8 cellular contexts compared by ENCODE assay signal in genomic region chr17:27471321-27472269, GRCh38. TPM values are rescaled to one million over a fixed set of nuclear protein-coding genes. Genes with fewer than 3 reads are reported as not detected.
A peak's percentile ranks its signal among the peaks of the same experiment; 100 is the strongest.
DNase-seq lines count a peak whose midpoint lies in the region; ATAC-seq and TF ChIP-seq lines count a peak whose summit lies in the region.

No MANE protein-coding gene starts in this region.

- H3K27ac Mint-ChIP-seq in T-helper 17 cell = peak overlapping the region; percentile 90

- no peak for TF ChIP-seq CTCF in GM13976 (IDR thresholded peaks at IDR 0.05; ENCODE audit: borderline replicate concordance, control extremely low read depth, extremely low read depth, insufficient read depth, missing control alignments)

- no peaks in the 10 kb centered on the region for H3K36me3 Mint-ChIP-seq in T-helper 17 cell (ENCODE audit: low read depth)

- no peaks in the 10 kb centered on the region for H3K9me3 ChIP-seq in T-helper 17 cell (ENCODE audit: control insufficient read depth, low read length, poor library complexity, severe bottlenecking)

- peak; percentile 64 for DNase-seq in GM13976 (ENCODE audit: low spot score)
- peak; percentile 18 to 54 (median 25) for DNase-seq in T-helper 17 cell
- DNase-seq in astrocyte of the hippocampus (ENCODE audit: low read depth, low spot score) = peak; percentile 73
- peak; percentile 63 to 72 for DNase-seq in stimulated activated CD4-positive, alpha-beta T cell treated with anti-CD3 and anti-CD28 coated beads, Interleukin-1b, Interleukin-23, amount 100 ng/mL, for 4 hours (ENCODE audit: low read depth in 2 of 2)
- no peak for DNase-seq in OCI-M1 (lab: John Stamatoyannopoulos, UW)
- no peak for DNase-seq in KG1 (lab: John Stamatoyannopoulos, UW)
- no peak for DNase-seq in foreskin melanocyte

- ATAC-seq in HG02623 (IDR thresholded peaks at IDR 0.05; ENCODE audit: unreplicated experiment) (peak; percentile 57), T-helper 17 cell (peak; percentile 73)

- H3K27me3 Mint-ChIP-seq in T-helper 17 cell = no peaks in the 10 kb centered on the region

- H3K4me1 Mint-ChIP-seq in T-helper 17 cell = peaks cover 70% of the 10 kb centered on the region

- in situ Hi-C loops in GM13976 (cut with MboI; ENCODE audit: low sequenced_read_pairs, unreplicated experiment) = loop anchor here (25.0 kb wide), 2 partner anchors 184 to 591 kb away; partner anchors contain the start of gene WSB1

- peak overlapping the region; percentile 56 for H3K4me3 Mint-ChIP-seq in T-helper 17 cell

RNA-seq across cellular contexts. Expression of gene KSR1, which starts 15.3 kb away (rescaled TPM):
- 10 to 100 TPM; 36.7 to 46.7 TPM for total RNA-seq in T-helper 17 cell

Comparison
In these comparisons a context has a peak if more than half of its experiments do, and no peak if none do; other contexts are left out.
1. DNase-seq: peak in GM13976 (single experiment), T-helper 17 cell (3 of 3), astrocyte of the hippocampus (single experiment) and stimulated activated CD4-positive, alpha-beta T cell treated with anti-CD3 and anti-CD28 coated beads, Interleukin-1b, Interleukin-23, amount 100 ng/mL, for 4 hours (2 of 2); none in OCI-M1 (single experiment), KG1 (single experiment) and foreskin melanocyte (single experiment).